11 cellular contexts compared by ENCODE assay signal in the genomic region with DNA sequence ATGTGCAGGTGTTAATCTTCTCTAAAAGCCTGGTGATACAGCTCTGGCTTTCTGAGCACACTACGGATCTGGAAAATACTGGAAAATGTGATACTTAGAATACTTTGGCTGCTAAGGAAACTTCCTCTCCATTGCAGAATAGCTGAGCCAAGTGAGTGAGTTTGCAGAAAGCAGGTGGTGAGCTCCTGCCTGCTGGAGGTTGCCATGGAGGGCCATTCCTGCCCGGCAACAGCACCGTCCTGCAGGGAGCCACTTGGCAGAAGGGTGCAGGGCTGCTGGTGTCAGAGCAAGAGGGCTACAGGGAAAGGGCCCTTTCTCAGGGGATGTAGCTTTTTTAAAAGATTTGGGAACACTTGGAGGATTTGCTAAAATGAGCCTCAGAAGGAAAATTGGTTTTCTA. TPM values are rescaled to one million over a fixed set of nuclear protein-coding genes. Genes with fewer than 3 reads are reported as not detected.
A peak's percentile ranks its signal among the peaks of the same experiment; 100 is the strongest.
DNase-seq lines count a peak whose midpoint lies in the region; ATAC-seq and TF ChIP-seq lines count a peak whose summit lies in the region.
"Had no signal": no experiment of that assay in that cellular context is flagged by ENCODE, and none has a peak within 500 bp of the region (broad histone marks: within the 10 kb centered on the region; RNA-seq: fewer than 3 reads in every experiment).

No MANE protein-coding gene starts in this region.

- peak in 6 of 8 donors; percentile 39 to 86 (median 70) for ATAC-seq in heart right ventricle
- peak; percentile 80 for ATAC-seq in left lung
- ATAC-seq in activated CD4-positive, CD25-positive, alpha-beta regulatory T cell treated with anti-CD3 and anti-CD28 coated beads, Interleukin-2, amount 50 U/mL, for 24 hours, result no peak
- ATAC-seq in GM19395 (IDR thresholded peaks at IDR 0.05; ENCODE audit: unreplicated experiment), result no peak
- no peak for ATAC-seq in HG03025 (IDR thresholded peaks at IDR 0.05; ENCODE audit: low FRiP score, unreplicated experiment)

- H3K27me3 ChIP-seq in heart right ventricle, result no peaks in the 10 kb centered on the region
- no peaks in the 10 kb centered on the region for H3K27me3 ChIP-seq in left lung
- H3K27me3 ChIP-seq: SJSA1 had no signal

- H3K27ac ChIP-seq in heart right ventricle (peak overlapping the region in 4 of 10 donors; percentile 22 to 79 (median 58)), VCaP (peak overlapping the region; percentile 11; the same call in 1 of the 2 replicates), left lung (peak overlapping the region in 1 of 2 donors; percentile 40)
- H3K27ac ChIP-seq: SJSA1 had no signal

- DNase-seq in heart right ventricle (peak in 1 of 2 donors; percentile 40), cardiac septum (ENCODE audit: low spot score) (no peak), left lung (no peak), SW480 (ENCODE audit: low spot score) (no peak)
- DNase-seq: CD4-positive, alpha-beta memory T cell; mesenchymal stem cell had no signal

- H3K36me3 ChIP-seq in heart right ventricle (peaks cover 0 to 100% (median 54%) of the 10 kb centered on the region in 9 donors), left lung (peaks cover 0 to 100% of the 10 kb centered on the region in 2 donors)

- H3K9me3 ChIP-seq in heart right ventricle (no peaks in the 10 kb centered on the region), left lung (no peaks in the 10 kb centered on the region)
- H3K9me3 ChIP-seq: SJSA1 had no signal

- peaks cover 5 to 34% (median 24%) of the 10 kb centered on the region in 9 donors for H3K4me1 ChIP-seq in heart right ventricle
- H3K4me1 ChIP-seq in left lung, result peaks cover 0 to 8% of the 10 kb centered on the region in 2 donors
- H3K4me1 ChIP-seq: SJSA1 had no signal

- H3K4me3 ChIP-seq in heart right ventricle (no peak overlapping the region), left lung (no peak overlapping the region)
- H3K4me3 ChIP-seq: SJSA1 had no signal

- WGBS in heart right ventricle, 2 donors, result 41 to 42% methylated on average over 3 of the region's 3 CpGs

- no peak for TF ChIP-seq CTCF in heart right ventricle (IDR thresholded peaks at IDR 0.05)
- no peak for TF ChIP-seq CTCF in VCaP (conservative IDR thresholded peaks at IDR 0.05)
- TF ChIP-seq CTCF in left lung (IDR thresholded peaks at IDR 0.05), result no peak

- intact Hi-C loops in heart right ventricle (cut with DNase I) (loop anchor here in 1 of 10 donors (10.0 kb wide), 1 partner anchor 186 kb away; no protein-coding TSS in a partner anchor), cardiac septum (cut with DNase I) (no loop called here), left lung (cut with DNase I) (no loop called here)

RNA-seq across cellular contexts. Expression of gene SECISBP2, which starts 40.7 kb away (rescaled TPM):
- total RNA-seq in heart right ventricle (10 to 100 TPM; 13.9 to 18.8 (median 17.0) TPM), cardiac septum (21.2 TPM), left lung (10 to 100 TPM; 31.4 to 51.0 TPM)
- polyA plus RNA-seq in heart right ventricle, result 10 to 100 TPM; 15.7 to 20.1 TPM

RNA-seq across cellular contexts. Expression of gene CKS2, which starts 48.0 kb away (rescaled TPM):
- total RNA-seq in heart right ventricle (10 to 100 TPM in 2 of 10 donors, 1 to 10 TPM in 8; 1.5 to 12.2 (median 5.4) TPM), cardiac septum (3.2 TPM), left lung (100 to 1,000 TPM in 1 of 2 donors, 10 to 100 TPM in 1; 43.1 to 110 TPM)
- polyA plus RNA-seq in heart right ventricle, result 10 to 100 TPM in 1 of 2 donors, 1 to 10 TPM in 1; 7.9 to 24.3 TPM

Comparison
In these comparisons a context has a peak if more than half of its experiments do, and no peak if none do; other contexts are left out.
1. ATAC-seq: peak in heart right ventricle (6 of 8) and left lung (single experiment); none in activated CD4-positive, CD25-positive, alpha-beta regulatory T cell treated with anti-CD3 and anti-CD28 coated beads, Interleukin-2, amount 50 U/mL, for 24 hours (0 of 2), GM19395 (single experiment) and HG03025 (single experiment).